Comparison of ENCODE assay signal across 8 cellular contexts in the genomic region with DNA sequence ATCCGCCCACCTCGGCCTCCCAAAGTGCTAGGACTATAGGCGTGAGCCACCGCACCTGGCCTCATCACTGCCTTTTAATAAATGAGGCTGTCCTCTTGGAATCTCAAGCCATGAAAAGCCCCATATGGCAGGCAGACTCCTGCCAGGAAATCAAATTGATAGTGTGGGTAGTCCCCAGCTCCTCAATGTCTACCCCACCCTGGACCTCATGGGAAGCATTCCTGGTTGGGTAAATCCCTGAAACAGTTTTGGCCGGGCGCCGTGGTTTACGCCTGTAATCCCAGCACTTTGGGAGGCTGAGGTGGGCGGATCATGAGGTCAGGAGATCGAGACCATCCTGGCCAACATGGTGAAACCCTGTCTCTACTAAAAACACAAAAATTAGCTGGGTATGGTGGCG.
DNase-seq lines count a peak whose midpoint lies in the region; ATAC-seq, FAIRE-seq and TF ChIP-seq lines count a peak whose summit lies in the region.
"Not testable (repeated sequence)": the region's sequence is repeated elsewhere in the genome, so short reads cannot be mapped to it uniquely, and the experiment has no call there.

No MANE protein-coding gene starts in this region.

- not testable (repeated sequence) for H2AFZ ChIP-seq in astrocyte (ENCODE audit: low read depth, low read length)

- not testable (repeated sequence) for H3K36me3 ChIP-seq in astrocyte (ENCODE audit: insufficient read depth, low read length); endodermal cell (ENCODE audit: control insufficient read depth, insufficient read depth, low read length); lower lobe of right lung; spleen

- not testable (repeated sequence) for H3K4me3 ChIP-seq in astrocyte (ENCODE audit: insufficient read depth, low read depth, low read length); endodermal cell (ENCODE audit: low read length); lower lobe of right lung; spleen

- H3K79me2 ChIP-seq in astrocyte (ENCODE audit: insufficient read depth, low read length): not testable (repeated sequence)

- H3K27ac ChIP-seq in astrocyte (ENCODE audit: low read depth, low read length); endodermal cell (ENCODE audit: low read depth, low read length); lower lobe of right lung; spleen: not testable (repeated sequence)

- H3K27me3 Mint-ChIP-seq in astrocyte (ENCODE audit: low read depth, unreplicated experiment): not testable (repeated sequence)
- peaks cover 17% of the 10 kb centered on the region for H3K27me3 Mint-ChIP-seq in endodermal cell (ENCODE audit: insufficient read depth)

- not testable (repeated sequence) for H3K4me2 ChIP-seq in astrocyte (ENCODE audit: low read length)

- DNase-seq in A172 (ENCODE audit: low spot score) (peak; percentile 33), DMS 273 treated with DMSO at 0.1 percent for 48 hours (lab: John Stamatoyannopoulos, UW) (peak; percentile 80), NCI-H1694 treated with DMSO at 0.1 percent for 48 hours (lab: John Stamatoyannopoulos, UW) (peak; percentile 58), NCI-H82 (lab: John Stamatoyannopoulos, UW) (peak; percentile 71), astrocyte (ENCODE audit: low read depth) (peak; percentile 57), endodermal cell (peak; percentile 46), lower lobe of right lung (peak; percentile 12), spleen (peak; percentile 37)

- H3K4me1 Mint-ChIP-seq in astrocyte (ENCODE audit: low read depth, unreplicated experiment): peaks cover 16% of the 10 kb centered on the region
- peaks cover 11% of the 10 kb centered on the region for H3K4me1 Mint-ChIP-seq in endodermal cell

- not testable (repeated sequence) for H3K4me3 Mint-ChIP-seq in astrocyte (ENCODE audit: unreplicated experiment); endodermal cell

- FAIRE-seq in astrocyte (lab: Jason Lieb, UNC): not testable (repeated sequence)

- H3K9me3 ChIP-seq in astrocyte (ENCODE audit: insufficient read depth, low read depth, low read length); endodermal cell (ENCODE audit: control insufficient read depth, low read length); lower lobe of right lung; spleen: not testable (repeated sequence)

- H3K9ac ChIP-seq in astrocyte (ENCODE audit: low read length); endodermal cell (ENCODE audit: extremely low read depth, low read length, poor library complexity, severe bottlenecking): not testable (repeated sequence)

- not testable (repeated sequence) for H3K9me3 Mint-ChIP-seq in astrocyte (ENCODE audit: unreplicated experiment); endodermal cell

- H3K4me1 ChIP-seq in astrocyte (ENCODE audit: insufficient read depth, low read length) (peaks cover 20% of the 10 kb centered on the region), lower lobe of right lung (peaks cover 12% of the 10 kb centered on the region), spleen (peaks cover 4 to 42% (median 17%) of the 10 kb centered on the region in 6 donors)
- not testable (repeated sequence) for H3K4me1 ChIP-seq in endodermal cell (ENCODE audit: control insufficient read depth, insufficient read depth, low read length)

- peaks cover 13% of the 10 kb centered on the region for H4K20me1 ChIP-seq in astrocyte (ENCODE audit: insufficient read depth, low read length)

- H3K27me3 ChIP-seq in astrocyte (ENCODE audit: insufficient read depth, low read length); endodermal cell (ENCODE audit: control insufficient read depth, insufficient read depth, low read length, poor library complexity, severe bottlenecking); lower lobe of right lung (ENCODE audit: low read depth): not testable (repeated sequence)
- H3K27me3 ChIP-seq in spleen (replicated peaks in 1 of 7): peaks cover 0 to 63% (median 0%) of the 10 kb centered on the region in 7 donors

- not testable (repeated sequence) for TF ChIP-seq POLR2A in spleen (IDR thresholded peaks at IDR 0.05)

- peaks cover 16% of the 10 kb centered on the region for H3K36me3 Mint-ChIP-seq in astrocyte (ENCODE audit: low read depth, unreplicated experiment)
- H3K36me3 Mint-ChIP-seq in endodermal cell (ENCODE audit: low read depth): not testable (repeated sequence)

- intact Hi-C loops in lower lobe of right lung (cut with DNase I); spleen (cut with DNase I; ENCODE audit: low total_unique reads): not testable (repeated sequence)

- WGBS in endodermal cell (ENCODE audit: insufficient coverage in 1 of 2, insufficient read length in 1 of 2), 2 experiments: 93% methylated on average over 8 to 11 of the region's 11 CpGs
- 75 to 86% (median 83%) methylated on average over 11 of the region's 11 CpGs for WGBS in spleen, 5 donors

- TF ChIP-seq CTCF in astrocyte (IDR thresholded peaks at IDR 0.05; ENCODE audit: insufficient read depth, low read depth, low read length); endodermal cell (conservative IDR thresholded peaks at IDR 0.05); lower lobe of right lung (IDR thresholded peaks at IDR 0.05); spleen (IDR thresholded peaks at IDR 0.05 in 8 of 11, conservative IDR thresholded peaks at IDR 0.05 in 3 of 11): not testable (repeated sequence)

- not testable (repeated sequence) for ATAC-seq in lower lobe of right lung

- H3K27ac Mint-ChIP-seq in astrocyte (ENCODE audit: unreplicated experiment); endodermal cell: not testable (repeated sequence)

Comparison
In these comparisons a context has a peak if more than half of its experiments do, and no peak if none do; other contexts are left out.
1. DNase-seq: peak in every context shown above with its lines; median percentile 80 in DMS 273 treated with DMSO at 0.1 percent for 48 hours; 71 in NCI-H82; 58 in NCI-H1694 treated with DMSO at 0.1 percent for 48 hours; 57 in astrocyte; 46 in endodermal cell; 37 in spleen; 33 in A172; 12 in lower lobe of right lung.